Comparison of ENCODE assay signal across 10 cellular contexts in genomic region chr14:21233457-21234076, GRCh38. TPM values are rescaled to one million over a fixed set of nuclear protein-coding genes. Genes with fewer than 3 reads are reported as not detected.
DNase-seq lines count a peak whose midpoint lies in the region; ATAC-seq and TF ChIP-seq lines count a peak whose summit lies in the region.
"Had no signal": no experiment of that assay in that cellular context is flagged by ENCODE, and none has a peak within 500 bp of the region (broad histone marks: within the 10 kb centered on the region; RNA-seq: fewer than 3 reads in every experiment).

No MANE protein-coding gene starts in this region.

- no peak overlapping the region for H3K9ac ChIP-seq in SK-N-SH

- peaks cover 75% of the 10 kb centered on the region for H3K36me3 Mint-ChIP-seq in activated naive CD4-positive, alpha-beta T cell treated with anti-CD3 and anti-CD28 coated beads for 36 hours (ENCODE audit: low read depth)
- peaks cover 100% of the 10 kb centered on the region for H3K36me3 Mint-ChIP-seq in stimulated activated effector memory CD8-positive, alpha-beta T cell treated with anti-CD3 and anti-CD28 coated beads, Interleukin-12 subunit alpha, Interleukin-12 subunit beta, amount 100 ng/mL, for 72 hours

- no peak overlapping the region for H3K27ac ChIP-seq in SK-N-SH (ENCODE audit: low read depth in 2 of 2, low read length in 1 of 2)

- H3K9me2 ChIP-seq in SK-N-SH, result no peaks in the 10 kb centered on the region

- H3K79me2 ChIP-seq in SK-N-SH (ENCODE audit: insufficient read depth), result peaks cover 100% of the 10 kb centered on the region

- no peak for TF ChIP-seq EP300 in SK-N-SH (IDR thresholded peaks at IDR 0.05; ENCODE audit: borderline replicate concordance in 1 of 2, low read depth in 1 of 2, low read length in 1 of 2)

- H3K4me3 Mint-ChIP-seq in activated naive CD4-positive, alpha-beta T cell treated with anti-CD3 and anti-CD28 coated beads for 36 hours, result peak overlapping the region; percentile 16
- no peak overlapping the region for H3K4me3 Mint-ChIP-seq in stimulated activated effector memory CD8-positive, alpha-beta T cell treated with anti-CD3 and anti-CD28 coated beads, Interleukin-12 subunit alpha, Interleukin-12 subunit beta, amount 100 ng/mL, for 72 hours

- H3K9me3 Mint-ChIP-seq in activated naive CD4-positive, alpha-beta T cell treated with anti-CD3 and anti-CD28 coated beads for 36 hours, result no peaks in the 10 kb centered on the region
- H3K9me3 Mint-ChIP-seq in stimulated activated effector memory CD8-positive, alpha-beta T cell treated with anti-CD3 and anti-CD28 coated beads, Interleukin-12 subunit alpha, Interleukin-12 subunit beta, amount 100 ng/mL, for 72 hours, result no peaks in the 10 kb centered on the region

- no peak for ATAC-seq in stimulated activated effector memory CD8-positive, alpha-beta T cell treated with anti-CD3 and anti-CD28 coated beads, Interleukin-12 subunit alpha, Interleukin-12 subunit beta, amount 100 ng/mL, for 72 hours
- ATAC-seq in HG03442 (IDR thresholded peaks at IDR 0.05; ENCODE audit: unreplicated experiment), result no peak
- no peak for ATAC-seq in HG02759 (IDR thresholded peaks at IDR 0.05; ENCODE audit: unreplicated experiment)

- H3F3A ChIP-seq in SK-N-SH (replicated peaks; ENCODE audit: insufficient read depth), result peaks cover 31% of the 10 kb centered on the region

- peak; percentile 21 for DNase-seq in activated naive CD4-positive, alpha-beta T cell treated with anti-CD3 and anti-CD28 coated beads for 36 hours
- DNase-seq in activated naive CD4-positive, alpha-beta T cell treated with anti-CD3 and anti-CD28 coated beads, Interleukin-2, amount 50 U/mL, for 16 hours, result no peak
- DNase-seq in SK-N-SH, result no peak
- DNase-seq in fibroblast of mammary gland (ENCODE audit: low read depth), result peak; percentile 34
- no peak for DNase-seq in stimulated activated effector memory CD8-positive, alpha-beta T cell treated with anti-CD3 and anti-CD28 coated beads, Interleukin-12 subunit alpha, Interleukin-12 subunit beta, amount 100 ng/mL, for 72 hours (ENCODE audit: low spot score in 2 of 2)
- no peak for DNase-seq in middle frontal gyrus (ENCODE audit: extremely low spot score, low spot score)
- DNase-seq: islet precursor cell had no signal

- peaks cover 99% of the 10 kb centered on the region for H4K20me1 ChIP-seq in SK-N-SH (ENCODE audit: insufficient read depth)

- peaks cover 79 to 87% of the 10 kb centered on the region in 2 experiments for H3K36me3 ChIP-seq in SK-N-SH (replicated peaks in 1 of 2; ENCODE audit: control insufficient read depth in 1 of 2, insufficient read depth in 2 of 2, low read length in 1 of 2)

- H3K4me3 ChIP-seq in SK-N-SH (ENCODE audit: low read depth in 2 of 2, low read length in 1 of 2) (no peak overlapping the region), fibroblast of mammary gland (ENCODE audit: control insufficient read depth, low read depth, low read length) (no peak overlapping the region)

- TF ChIP-seq RAD21 in SK-N-SH (IDR thresholded peaks at IDR 0.05; ENCODE audit: low read length), result no peak

- H3K4me2 ChIP-seq in SK-N-SH, result no peak overlapping the region

- H3K4me1 Mint-ChIP-seq in activated naive CD4-positive, alpha-beta T cell treated with anti-CD3 and anti-CD28 coated beads for 36 hours (ENCODE audit: low read depth), result peaks cover 88% of the 10 kb centered on the region
- H3K4me1 Mint-ChIP-seq in stimulated activated effector memory CD8-positive, alpha-beta T cell treated with anti-CD3 and anti-CD28 coated beads, Interleukin-12 subunit alpha, Interleukin-12 subunit beta, amount 100 ng/mL, for 72 hours, result peaks cover 79% of the 10 kb centered on the region

- intact Hi-C loops in activated naive CD4-positive, alpha-beta T cell treated with anti-CD3 and anti-CD28 coated beads for 36 hours (cut with micrococcal nuclease), result loop anchor here (2.0 kb wide), 1 partner anchor 15 kb away; no protein-coding TSS in a partner anchor

- 73% methylated on average over 8 of the region's 8 CpGs for WGBS in SK-N-SH (ENCODE audit: low lambda C conversion rate)

- CTCF ChIA-PET in activated naive CD4-positive, alpha-beta T cell treated with anti-CD3 and anti-CD28 coated beads for 36 hours (lab: Charles Lee), result interaction anchor here (0.5 to 0.9 kb wide), 2 partner anchors 20 to 22 kb away, joined by 3 to 7 read pairs; no protein-coding TSS in a partner anchor
- CTCF ChIA-PET in SK-N-SH (lab: Yijun Ruan, JAX), result no interaction called here

- POLR2A ChIA-PET in SK-N-SH (lab: Yijun Ruan, JAX), result no interaction called here

- H3K27me3 ChIP-seq in SK-N-SH (ENCODE audit: insufficient read depth), result no peaks in the 10 kb centered on the region

- TF ChIP-seq CTCF in SK-N-SH (IDR thresholded peaks at IDR 0.05) (peak; percentile 33), fibroblast of mammary gland (conservative IDR thresholded peaks at IDR 0.05; ENCODE audit: control insufficient read depth, insufficient read depth, low read depth, low read length) (peak; percentile 48)

- peaks cover 2 to 9% of the 10 kb centered on the region in 2 experiments; a peak in 3 of 4 replicates for H3K4me1 ChIP-seq in SK-N-SH (ENCODE audit: control insufficient read depth in 1 of 2, insufficient read depth in 2 of 2, low read depth in 1 of 2, low read length in 1 of 2)

- H3K9me3 ChIP-seq in SK-N-SH, result no peaks in the 10 kb centered on the region

- no peak overlapping the region for H2AFZ ChIP-seq in SK-N-SH (ENCODE audit: low read depth)

- H3K27me3 Mint-ChIP-seq in activated naive CD4-positive, alpha-beta T cell treated with anti-CD3 and anti-CD28 coated beads for 36 hours (ENCODE audit: low read depth), result no peaks in the 10 kb centered on the region

- peak overlapping the region; percentile 69 for H3K27ac Mint-ChIP-seq in activated naive CD4-positive, alpha-beta T cell treated with anti-CD3 and anti-CD28 coated beads for 36 hours
- peak overlapping the region; percentile 24 for H3K27ac Mint-ChIP-seq in stimulated activated effector memory CD8-positive, alpha-beta T cell treated with anti-CD3 and anti-CD28 coated beads, Interleukin-12 subunit alpha, Interleukin-12 subunit beta, amount 100 ng/mL, for 72 hours

TF ChIP-seq in SK-N-SH, 30 proteins besides CTCF, POLR2A, EP300 and RAD21:
- no peak for TF ChIP-seq JUND (IDR thresholded peaks at IDR 0.05)
- TF ChIP-seq POLR2AphosphoS5 (IDR thresholded peaks at IDR 0.05; ENCODE audit: low read depth, low read length), result peak; percentile 13; the same call in 1 of the 2 replicates

RNA-seq across cellular contexts. Expression of gene HNRNPC, which starts 35.7 kb away (rescaled TPM):
- total RNA-seq in activated naive CD4-positive, alpha-beta T cell treated with anti-CD3 and anti-CD28 coated beads for 36 hours, result 1,000 to 10,000 TPM; 1,252 to 1,377 TPM
- polyA plus RNA-seq in SK-N-SH (2012; rRNA removed), result 341 and 500 TPM in 2 replicates
- polyA plus RNA-seq in SK-N-SH (2012; cell fraction: cytosol; rRNA removed), result 518 and 530 TPM in 2 replicates
- 151 and 267 TPM in 2 replicates for polyA plus RNA-seq in SK-N-SH (2012; cell fraction: nucleus; rRNA removed)

RNA-seq across cellular contexts. Expression of gene RPGRIP1, which starts 46.3 kb away (rescaled TPM):
- total RNA-seq in activated naive CD4-positive, alpha-beta T cell treated with anti-CD3 and anti-CD28 coated beads for 36 hours, result not detected
- polyA plus RNA-seq in SK-N-SH (2012; rRNA removed), result not detected in 2 replicates
- polyA plus RNA-seq in SK-N-SH (2012; cell fraction: cytosol; rRNA removed), result not detected in 2 replicates
- polyA plus RNA-seq in SK-N-SH (2012; cell fraction: nucleus; rRNA removed), result 0.02 TPM in 1 of 2 replicates, not detected in the other
- total RNA-seq: Daoy had no signal

Comparison
In these comparisons a context has a peak if more than half of its experiments do, and no peak if none do; other contexts are left out.
1. DNase-seq: peak in activated naive CD4-positive, alpha-beta T cell treated with anti-CD3 and anti-CD28 coated beads for 36 hours (single experiment) and fibroblast of mammary gland (single experiment); none in activated naive CD4-positive, alpha-beta T cell treated with anti-CD3 and anti-CD28 coated beads, Interleukin-2, amount 50 U/mL, for 16 hours (single experiment), SK-N-SH (single experiment), stimulated activated effector memory CD8-positive, alpha-beta T cell treated with anti-CD3 and anti-CD28 coated beads, Interleukin-12 subunit alpha, Interleukin-12 subunit beta, amount 100 ng/mL, for 72 hours (0 of 2) and middle frontal gyrus (single experiment).